Comparison of ENCODE assay signal across 24 cellular contexts in genomic region chr18:37375181-37375580, GRCh38.
DNase-seq lines count a peak whose midpoint lies in the region; FAIRE-seq and TF ChIP-seq lines count a peak whose summit lies in the region.
"Had no signal": no experiment of that assay in that cellular context is flagged by ENCODE, and none has a peak within 500 bp of the region (broad histone marks: within the 10 kb centered on the region; RNA-seq: fewer than 3 reads in every experiment).

No MANE protein-coding gene starts in this region.

- H3K4me1 Mint-ChIP-seq in endothelial cell (ENCODE audit: unreplicated experiment) = no peaks in the 10 kb centered on the region
- H3K4me1 Mint-ChIP-seq: B cell had no signal

- DNase-seq in NCI-H526 treated with DMSO at 0.1 percent for 48 hours (lab: John Stamatoyannopoulos, UW) = peak; percentile 14
- DNase-seq in NCI-H526 (lab: John Stamatoyannopoulos, UW) = no peak
- DNase-seq in COR-L47 (lab: John Stamatoyannopoulos, UW) = peak; percentile 46
- DNase-seq in kidney = peak; percentile 64
- DNase-seq in esophagus squamous epithelium (lab: John Stamatoyannopoulos, UW) = no peak
- no peak for DNase-seq in endothelial cell (ENCODE audit: low spot score)
- DNase-seq: AML-193; CD4-positive, alpha-beta T cell; CD8-positive, alpha-beta T cell; DMS 273 treated with DMSO at 0.1 percent for 48 hours; DMS153; DMS53; DMS79; DND-41; EL; GDM1 had no signal

- H3K27me3 ChIP-seq in esophagus squamous epithelium = peaks cover 0 to 86% (median 0%) of the 10 kb centered on the region in 4 donors

- peaks cover 8% of the 10 kb centered on the region for H3K27me3 Mint-ChIP-seq in endothelial cell (ENCODE audit: unreplicated experiment)

- H3K4me3 Mint-ChIP-seq in endothelial cell (ENCODE audit: unreplicated experiment) = no peak overlapping the region
- H3K4me3 Mint-ChIP-seq: B cell; CD4-positive, alpha-beta T cell; CD8-positive, alpha-beta T cell had no signal

- TF ChIP-seq CTCF in kidney (IDR thresholded peaks at IDR 0.05; ENCODE audit: borderline replicate concordance, extremely low read depth, insufficient read depth) (no peak), esophagus squamous epithelium (IDR thresholded peaks at IDR 0.05) (no peak), endothelial cell (IDR thresholded peaks at IDR 0.05; ENCODE audit: unreplicated experiment) (no peak)

- H3K4me3 ChIP-seq in kidney (ENCODE audit: low read length in 2 of 2) = no peak overlapping the region
- no peak overlapping the region for H3K4me3 ChIP-seq in esophagus squamous epithelium
- H3K4me3 ChIP-seq: A549; BLaER1 treated with 17β-estradiol and CSF1 and Interleukin-3, amounts not matched to agents 10 nM and 100 nM; GM12878 had no signal

- no peaks in the 10 kb centered on the region for H3K36me3 ChIP-seq in kidney (ENCODE audit: control insufficient read depth in 1 of 2, insufficient read depth in 2 of 2, low read length in 2 of 2)
- no peaks in the 10 kb centered on the region for H3K36me3 ChIP-seq in esophagus squamous epithelium
- H3K36me3 ChIP-seq: BLaER1 treated with 17β-estradiol and CSF1 and Interleukin-3, amounts not matched to agents 10 nM and 100 nM had no signal

- no peak overlapping the region for H3K27ac Mint-ChIP-seq in endothelial cell (ENCODE audit: unreplicated experiment)
- H3K27ac Mint-ChIP-seq: B cell; CD4-positive, alpha-beta T cell; CD8-positive, alpha-beta T cell had no signal

- intact Hi-C loops in kidney (cut with DNase I) (no loop called here), esophagus squamous epithelium (cut with DNase I) (no loop called here)

- no peaks in the 10 kb centered on the region for H3K36me3 Mint-ChIP-seq in endothelial cell (ENCODE audit: low read depth, unreplicated experiment)
- H3K36me3 Mint-ChIP-seq: CD8-positive, alpha-beta T cell had no signal

- no peak overlapping the region for H3K9ac ChIP-seq in kidney (ENCODE audit: low read length in 2 of 2)
- H3K9ac ChIP-seq: BLaER1 treated with 17β-estradiol and CSF1 and Interleukin-3, amounts not matched to agents 10 nM and 100 nM had no signal

- TF ChIP-seq POLR2A in esophagus squamous epithelium (IDR thresholded peaks at IDR 0.05) = no peak

- no peak for FAIRE-seq in kidney (lab: Jason Lieb, UNC)
- FAIRE-seq: A549, GM12878, GM12892, GM18507 had no signal

- H3K27ac ChIP-seq in kidney (ENCODE audit: low read depth in 2 of 2, low read length in 2 of 2) (no peak overlapping the region), esophagus squamous epithelium (no peak overlapping the region)
- H3K27ac ChIP-seq: 22Rv1; A549; BLaER1 treated with 17β-estradiol and CSF1 and Interleukin-3, amounts not matched to agents 10 nM and 100 nM; C4-2B had no signal

- WGBS in esophagus squamous epithelium, 2 donors = 90 to 94% methylated on average over 4 to 6 of the region's 7 CpGs

- H3K9me3 ChIP-seq in kidney (ENCODE audit: control insufficient read depth in 1 of 2, low read length in 2 of 2) = no peaks in the 10 kb centered on the region
- H3K9me3 ChIP-seq in esophagus squamous epithelium = no peaks in the 10 kb centered on the region
- H3K9me3 ChIP-seq: A549; BLaER1 treated with 17β-estradiol and CSF1 and Interleukin-3, amounts not matched to agents 10 nM and 100 nM had no signal

- H3K4me1 ChIP-seq in kidney (ENCODE audit: control insufficient read depth in 1 of 2, insufficient read depth in 1 of 2, low read depth in 1 of 2, low read length in 2 of 2) = no peaks in the 10 kb centered on the region
- H3K4me1 ChIP-seq in esophagus squamous epithelium = no peaks in the 10 kb centered on the region
- H3K4me1 ChIP-seq: A549 had no signal

- H3K9me3 Mint-ChIP-seq in endothelial cell (ENCODE audit: unreplicated experiment) = no peaks in the 10 kb centered on the region
- H3K9me3 Mint-ChIP-seq: CD4-positive, alpha-beta T cell; CD8-positive, alpha-beta T cell had no signal

Comparison
In these comparisons a context has a peak if more than half of its experiments do, and no peak if none do; other contexts are left out.
1. DNase-seq: peak in NCI-H526 treated with DMSO at 0.1 percent for 48 hours (single experiment), COR-L47 (single experiment) and kidney (single experiment); none in NCI-H526 (0 of 2), esophagus squamous epithelium (single experiment) and endothelial cell (single experiment).